In the genomic region with DNA sequence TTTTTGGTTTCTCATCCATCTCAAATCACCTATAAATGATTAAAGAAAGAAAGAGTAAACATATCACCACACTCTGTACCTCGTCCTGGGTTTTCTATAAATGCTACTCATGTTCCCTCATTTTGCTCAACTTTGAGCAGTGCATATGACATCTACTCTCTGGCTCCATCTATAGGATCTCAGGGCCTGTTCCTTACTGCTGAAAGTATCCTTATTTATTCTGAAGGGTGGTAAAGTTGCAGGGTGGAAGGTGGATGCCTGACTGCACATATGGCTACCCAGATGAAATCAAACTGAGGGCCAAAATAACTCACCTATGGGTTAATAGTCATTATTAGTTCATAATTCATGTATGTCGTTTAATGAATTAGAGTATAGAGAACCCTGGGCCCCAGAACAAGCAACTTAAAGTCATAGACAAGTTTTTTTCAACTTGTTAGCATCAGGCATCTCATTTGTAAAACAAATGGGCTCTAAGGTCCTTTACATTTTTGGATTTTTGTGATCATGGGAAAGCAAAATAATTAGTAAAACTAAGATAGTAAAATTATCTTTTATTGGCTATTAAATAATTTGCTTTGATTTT, we compare ENCODE assay signal across 8 cellular contexts. TPM values are rescaled to one million over a fixed set of nuclear protein-coding genes. Genes with fewer than 3 reads are reported as not detected.
DNase-seq lines count a peak whose midpoint lies in the region; ATAC-seq, FAIRE-seq and TF ChIP-seq lines count a peak whose summit lies in the region.

No MANE protein-coding gene starts in this region.

- H2AFZ ChIP-seq in HCT116 (ENCODE audit: low read depth, low read length, poor library complexity, severe bottlenecking) (no peak overlapping the region), GM12878 (ENCODE audit: control insufficient read depth, low read depth, low read length) (no peak overlapping the region)

- ATAC-seq in HCT116 (peak; percentile 98), GM12878 (peak; percentile 95)

- TF ChIP-seq CTCF in HCT116 (IDR thresholded peaks at IDR 0.05 in 2 of 3, conservative IDR thresholded peaks at IDR 0.05 in 1 of 3; ENCODE audit: borderline replicate concordance in 1 of 3, insufficient read depth in 1 of 3, low read depth in 2 of 3, low read length in 2 of 3) (peak; percentile 47 to 74 (median 64); a peak in 5 of 6 replicates), GM12878 (IDR thresholded peaks at IDR 0.05 in 2 of 3, conservative IDR thresholded peaks at IDR 0.05 in 1 of 3; ENCODE audit: control insufficient read depth in 2 of 3, extremely low read depth in 1 of 3, insufficient read depth in 1 of 3, low read depth in 3 of 3, low read length in 3 of 3) (peak; percentile 65 to 66 (median 65))

- RAD21 ChIA-PET in HCT116 (lab: Charles Lee; ENCODE audit: low non-redundant PET in 1 of 2, low total read pairs in 2 of 2, uncharacterized antibody in 2 of 2, unreplicated experiment in 2 of 2): no interaction called here
- RAD21 ChIA-PET in GM12878 (lab: Charles Lee; ENCODE audit: unreplicated experiment): no interaction called here

- TF ChIP-seq RAD21 in HCT116 (IDR thresholded peaks at IDR 0.05; ENCODE audit: low read depth) (peak; percentile 62), GM12878 (IDR thresholded peaks at IDR 0.05; ENCODE audit: insufficient read depth, low read depth, low read length) (peak; percentile 71)

- DNase-seq in NCI-H510A treated with DMSO at 0.1 percent for 48 hours (lab: John Stamatoyannopoulos, UW) (peak; percentile 45), NCI-H510A (lab: John Stamatoyannopoulos, UW) (no peak), HCT116 (ENCODE audit: low read depth, low spot score) (peak; percentile 23), NCI-H460 (ENCODE audit: extremely low read depth, low read depth) (peak; percentile 72), GM12878 (ENCODE audit: low read depth, low spot score) (peak; percentile 19), superior temporal gyrus (ENCODE audit: extremely low spot score) (peak; percentile 79), KG1 (lab: John Stamatoyannopoulos, UW) (no peak)

- CTCF ChIA-PET in HCT116 (lab: Charles Lee): no interaction called here
- CTCF ChIA-PET in GM12878 (lab: Yijun Ruan, JAX): no interaction called here

- no peaks in the 10 kb centered on the region for H3K9me2 ChIP-seq in HCT116 (ENCODE audit: insufficient read depth)

- no peak for TF ChIP-seq EP300 in GM12878 (IDR thresholded peaks at IDR 0.05; ENCODE audit: borderline replicate concordance in 1 of 2, control insufficient read depth in 1 of 2, low read depth in 2 of 2, low read length in 2 of 2)

- POLR2A ChIA-PET in HCT116 (lab: Charles Lee) (no interaction called here), GM12878 (lab: Charles Lee) (no interaction called here)

- TF ChIP-seq POLR2A in HCT116 (IDR thresholded peaks at IDR 0.05; ENCODE audit: borderline replicate concordance, extremely low read depth, insufficient read depth, insufficient read length): no peak
- TF ChIP-seq POLR2A in GM12878 (IDR thresholded peaks at IDR 0.05; ENCODE audit: low read depth, low read length): no peak

- H4K20me1 ChIP-seq in HCT116 (ENCODE audit: insufficient read depth): no peaks in the 10 kb centered on the region
- no peaks in the 10 kb centered on the region for H4K20me1 ChIP-seq in GM12878 (ENCODE audit: control insufficient read depth, insufficient read depth)

- H3K9me3 ChIP-seq in HCT116 (ENCODE audit: control insufficient read depth in 1 of 2, insufficient read depth in 1 of 2, low read depth in 1 of 2, low read length in 2 of 2) (no peaks in the 10 kb centered on the region), GM12878 (replicated peaks; ENCODE audit: control insufficient read depth, insufficient read depth, low read length) (no peaks in the 10 kb centered on the region)

- peaks cover 43 to 53% of the 10 kb centered on the region in 2 experiments for H3K36me3 ChIP-seq in HCT116 (ENCODE audit: control insufficient read depth in 1 of 2, insufficient read depth in 2 of 2, low read length in 2 of 2)
- H3K36me3 ChIP-seq in GM12878 (ENCODE audit: control insufficient read depth in 2 of 2, insufficient read depth in 2 of 2, low read length in 1 of 2): peaks cover 23 to 58% of the 10 kb centered on the region in 2 experiments

- H3K79me2 ChIP-seq in HCT116 (ENCODE audit: insufficient read depth, low read length) (no peaks in the 10 kb centered on the region), GM12878 (ENCODE audit: control insufficient read depth, insufficient read depth, low read length) (no peaks in the 10 kb centered on the region)

- intact Hi-C loops in HCT116 (cut with micrococcal nuclease): loop anchor here (1.0 to 10.0 kb wide), 3 partner anchors 73 to 262 kb away; no protein-coding TSS in a partner anchor
- intact Hi-C loops in GM12878 (cut with micrococcal nuclease; ENCODE audit: unreplicated experiment): loop anchor here (2.0 to 10.0 kb wide), 2 partner anchors 73 to 579 kb away; no protein-coding TSS in a partner anchor

- H3K4me2 ChIP-seq in HCT116 (ENCODE audit: low read length) (no peak overlapping the region), GM12878 (ENCODE audit: control insufficient read depth, insufficient read depth) (no peak overlapping the region)

- no TSS peak for BruUV-seq in HCT116 (replicated peaks; lab: Mats Ljungman, UMichigan)
- BruUV-seq in GM12878 (replicated peaks; lab: Mats Ljungman, UMichigan): no TSS peak

- FAIRE-seq in GM12878 (lab: Jason Lieb, UNC): peak; percentile 66
- FAIRE-seq in islet of Langerhans (lab: Jason Lieb, UNC): peak; percentile 9

- H3K27ac ChIP-seq in HCT116 (ENCODE audit: low read depth, low read length): no peak overlapping the region
- no peak overlapping the region for H3K27ac ChIP-seq in GM12878 (ENCODE audit: control insufficient read depth, insufficient read depth)

- SMC1A ChIA-PET in GM12878 (lab: Charles Lee; ENCODE audit: uncharacterized antibody, unreplicated experiment): no interaction called here

- H3K4me3 ChIP-seq in HCT116 (replicated peaks in 1 of 2; ENCODE audit: low read depth in 1 of 2, low read length in 2 of 2) (no peak overlapping the region), GM12878 (no peak overlapping the region)

- 43% methylated on average over 2 of the region's 2 CpGs for WGBS in GM12878 (ENCODE audit: insufficient coverage, insufficient replicate concordance, low lambda C conversion rate, missing lambda C conversion rate)

- in situ Hi-C loops in GM12878 (cut with MboI): loop anchor here (10.0 kb wide), 2 partner anchors 259 to 659 kb away; no protein-coding TSS in a partner anchor

- H3K4me1 ChIP-seq in HCT116 (ENCODE audit: control insufficient read depth in 1 of 2, insufficient read depth in 2 of 2, low read length in 2 of 2): peaks cover 0 to 3% of the 10 kb centered on the region in 2 experiments; a peak in 1 of 4 replicates
- no peaks in the 10 kb centered on the region for H3K4me1 ChIP-seq in GM12878 (ENCODE audit: control insufficient read depth, insufficient read depth, low read length)

- H3K9ac ChIP-seq in HCT116 (ENCODE audit: low read length) (no peak overlapping the region), GM12878 (ENCODE audit: control insufficient read depth, insufficient read depth, low read length) (no peak overlapping the region)

- no peaks in the 10 kb centered on the region for H3K27me3 ChIP-seq in HCT116 (ENCODE audit: insufficient read depth, low read length)
- H3K27me3 ChIP-seq in GM12878 (replicated peaks in 1 of 2; ENCODE audit: control insufficient read depth in 2 of 2, insufficient read depth in 2 of 2, low read length in 1 of 2): no peaks in the 10 kb centered on the region

TF ChIP-seq in HCT116, 20 proteins besides CTCF, POLR2A, EP300 and RAD21 (continues in another document):
- TF ChIP-seq CEBPB (IDR thresholded peaks at IDR 0.05; ENCODE audit: low read depth) (no peak), EZH2phosphoT487 (IDR thresholded peaks at IDR 0.05; ENCODE audit: borderline replicate concordance) (no peak), EGR1 (IDR thresholded peaks at IDR 0.05; ENCODE audit: low read depth) (no peak)
- TF ChIP-seq, protein P1, sequence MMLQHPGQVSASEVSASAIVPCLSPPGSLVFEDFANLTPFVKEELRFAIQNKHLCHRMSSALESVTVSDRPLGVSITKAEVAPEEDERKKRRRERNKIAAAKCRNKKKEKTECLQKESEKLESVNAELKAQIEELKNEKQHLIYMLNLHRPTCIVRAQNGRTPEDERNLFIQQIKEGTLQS (IDR thresholded peaks at IDR 0.05): no peak

TF ChIP-seq in GM12878, 131 proteins besides CTCF, POLR2A, EP300 and RAD21 (continues in another document):
- peak; percentile 62; the same call in 1 of the 2 replicates for TF ChIP-seq SMC3 (IDR thresholded peaks at IDR 0.05; ENCODE audit: borderline replicate concordance, low read length)
- TF ChIP-seq CEBPB (IDR thresholded peaks at IDR 0.05; ENCODE audit: borderline replicate concordance in 1 of 2, low read depth in 2 of 2, low read length in 2 of 2): no peak
- TF ChIP-seq, protein P2, sequence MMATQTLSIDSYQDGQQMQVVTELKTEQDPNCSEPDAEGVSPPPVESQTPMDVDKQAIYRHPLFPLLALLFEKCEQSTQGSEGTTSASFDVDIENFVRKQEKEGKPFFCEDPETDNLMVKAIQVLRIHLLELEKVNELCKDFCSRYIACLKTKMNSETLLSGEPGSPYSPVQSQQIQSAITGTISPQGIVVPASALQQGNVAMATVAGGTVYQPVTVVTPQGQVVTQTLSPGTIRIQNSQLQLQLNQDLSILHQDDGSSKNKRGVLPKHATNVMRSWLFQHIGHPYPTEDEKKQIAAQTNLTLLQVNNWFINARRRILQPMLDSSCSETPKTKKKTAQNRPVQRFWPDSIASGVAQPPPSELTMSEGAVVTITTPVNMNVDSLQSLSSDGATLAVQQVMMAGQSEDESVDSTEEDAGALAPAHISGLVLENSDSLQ (IDR thresholded peaks at IDR 0.05): peak; percentile 63

RNA-seq across cellular contexts. Expression of a gene that starts 46.5 kb away (rescaled TPM):
- total RNA-seq in HCT116 (2021; ENCODE audit: unreplicated experiment) (0.25 TPM), GM12878 (2014; rRNA removed) (85.5 and 99.5 TPM in 2 replicates), GM12878 (2014; rRNA removed; fragmentation: Illumina TruSeq; extraction: Trizol) (95.7 and 98.4 TPM in 2 replicates), GM12878 (2021) (68.8 and 71.1 TPM in 2 replicates)
- 0.08 and 0.09 TPM in 2 replicates for polyA plus RNA-seq in HCT116 (2012)
- total RNA-seq in NCI-H460 (2014; rRNA removed; shearing (Covaris generic)): 0.17 and 0.29 TPM in 2 replicates
- polyA plus RNA-seq in NCI-H460 (2014; cell fraction: nucleus; rRNA removed): 3.0 TPM in 1 of 2 replicates, not detected in the other
- 173 and 175 TPM in 2 replicates for total RNA-seq in GM12878 (2013; cell fraction: nucleolus; rRNA removed)
- polyA plus RNA-seq in GM12878 (2011; ENCODE audit: low read depth): 19.4 TPM
- polyA plus RNA-seq in GM12878 (2011; rRNA removed) (256 and 273 TPM in 2 replicates), GM12878 (2014; fragmentation: Illumina TruSeq; extraction: Trizol) (96.9 and 98.4 TPM in 2 replicates), GM12878 (2014; fragmentation: Nextera tagmentation; extraction: Ambion mirVana) (10 to 100 TPM; 31.4 to 61.2 TPM), GM12878 (2014; rRNA removed) (82.0 and 91.3 TPM in 2 replicates), GM12878 (2016; fragmentation: Nextera tagmentation; extraction: Ambion mirVana) (10 to 100 TPM; 43.4 to 49.1 TPM)
- polyA plus RNA-seq in GM12878 (2011; cell fraction: cytosol; rRNA removed): 202 and 240 TPM in 2 replicates
- 192 and 214 TPM in 2 replicates for polyA plus RNA-seq in GM12878 (2011; cell fraction: nucleus; rRNA removed)
- polyA plus RNA-seq in GM12878 (2012): 24.9 and 29.9 TPM in 2 replicates
- polyA minus RNA-seq in GM12878 (2011; rRNA and poly(A)+ RNA removed): 214 and 342 TPM in 2 replicates
- 62.0 and 76.6 TPM in 2 replicates for polyA minus RNA-seq in GM12878 (2011; cell fraction: cytosol; rRNA and poly(A)+ RNA removed)
- polyA minus RNA-seq in GM12878 (2011; cell fraction: nucleus; rRNA and poly(A)+ RNA removed): 58.5 and 84.8 TPM in 2 replicates

Comparison
In these comparisons a context has a peak if more than half of its experiments do, and no peak if none do; other contexts are left out.
1. DNase-seq: peak in NCI-H510A treated with DMSO at 0.1 percent for 48 hours (single experiment), HCT116 (single experiment), NCI-H460 (single experiment), GM12878 (single experiment) and superior temporal gyrus (single experiment); none in NCI-H510A (single experiment) and KG1 (single experiment).
2. RNA of a gene that starts 46.5 kb away (total RNA-seq): 68.8 to 175 TPM in GM12878; 0.25 TPM in HCT116 (single experiment) and 0.17 to 0.29 TPM in NCI-H460; every median in the first group is over 10 times any median in the second.